20 cellular contexts compared by ENCODE assay signal in genomic region chr10:51377070-51377931, GRCh38.
"Had no signal": no experiment of that assay in that cellular context is flagged by ENCODE, and none has a peak within 500 bp of the region (broad histone marks: within the 10 kb centered on the region; RNA-seq: fewer than 3 reads in every experiment).

No MANE protein-coding gene starts in this region.

- DNase-seq: activated CD4-positive, alpha-beta T cell treated with anti-CD3 and anti-CD28 coated beads for 1 hour; activated gamma-delta T cell treated with Interleukin-2 at 50 U/mL for 16 hours; activated T-cell treated with anti-CD3 and anti-CD28 coated beads, Interleukin-2, amount 50 U/mL, for 1 hour; anterior cingulate cortex; brain microvascular endothelial cell; central memory CD4-positive, alpha-beta T cell; dermis blood vessel endothelial cell; effector CD8-positive, alpha-beta T cell; erythroblast; naive thymus-derived CD8-positive, alpha-beta T cell; right lobe of liver; small intestine; stimulated activated CD4-positive, alpha-beta T cell treated with anti-CD3 and anti-CD28 coated beads, Interleukin-2, amount 100 ng/mL, for 24 hours; stimulated activated naive B cell treated with anti-CD40 and anti-IgM and Interleukin-4, amounts not matched to agents 10 μg/mL and 1 μg/mL and 100 μg/mL, for 72 hours; T-cell; transverse colon; WERI-Rb-1 had no signal

- H3K27me3 ChIP-seq: brain microvascular endothelial cell, right lobe of liver, transverse colon had no signal

- ATAC-seq: left lobe of liver; naive thymus-derived CD8-positive, alpha-beta T cell; right lobe of liver; stimulated activated naive B cell treated with anti-CD40 and anti-IgM and Interleukin-4, amounts not matched to agents 10 μg/mL and 1 μg/mL and 100 μg/mL, for 72 hours; T-cell had no signal

- H3K9me3 Mint-ChIP-seq: activated naive CD4-positive, alpha-beta T cell treated with anti-CD3 and anti-CD28 coated beads, Interleukin-2, amount 50 U/mL, for 24 hours; naive thymus-derived CD8-positive, alpha-beta T cell; stimulated activated naive B cell treated with anti-CD40 and anti-IgM and Interleukin-4, amounts not matched to agents 10 μg/mL and 1 μg/mL and 100 μg/mL, for 72 hours; T-cell had no signal

- H3K4me3 Mint-ChIP-seq: activated naive CD4-positive, alpha-beta T cell treated with anti-CD3 and anti-CD28 coated beads, Interleukin-2, amount 50 U/mL, for 24 hours; naive thymus-derived CD8-positive, alpha-beta T cell; stimulated activated naive B cell treated with anti-CD40 and anti-IgM and Interleukin-4, amounts not matched to agents 10 μg/mL and 1 μg/mL and 100 μg/mL, for 72 hours; T-cell had no signal

- H3K4me1 Mint-ChIP-seq: activated naive CD4-positive, alpha-beta T cell treated with anti-CD3 and anti-CD28 coated beads, Interleukin-2, amount 50 U/mL, for 24 hours; naive thymus-derived CD8-positive, alpha-beta T cell; stimulated activated naive B cell treated with anti-CD40 and anti-IgM and Interleukin-4, amounts not matched to agents 10 μg/mL and 1 μg/mL and 100 μg/mL, for 72 hours; T-cell had no signal

- H3K27me3 Mint-ChIP-seq: activated naive CD4-positive, alpha-beta T cell treated with anti-CD3 and anti-CD28 coated beads, Interleukin-2, amount 50 U/mL, for 24 hours; stimulated activated naive B cell treated with anti-CD40 and anti-IgM and Interleukin-4, amounts not matched to agents 10 μg/mL and 1 μg/mL and 100 μg/mL, for 72 hours; T-cell had no signal

- H3K36me3 ChIP-seq: brain microvascular endothelial cell, prostate gland, right lobe of liver, transverse colon, WERI-Rb-1 had no signal

- H3K27ac Mint-ChIP-seq: activated naive CD4-positive, alpha-beta T cell treated with anti-CD3 and anti-CD28 coated beads, Interleukin-2, amount 50 U/mL, for 24 hours; naive thymus-derived CD8-positive, alpha-beta T cell; stimulated activated naive B cell treated with anti-CD40 and anti-IgM and Interleukin-4, amounts not matched to agents 10 μg/mL and 1 μg/mL and 100 μg/mL, for 72 hours; T-cell had no signal

- H3K9me3 ChIP-seq: prostate gland, right lobe of liver, transverse colon had no signal

- H3K27ac ChIP-seq: brain microvascular endothelial cell, prostate gland, right lobe of liver, transverse colon, WERI-Rb-1 had no signal

- H3K4me3 ChIP-seq: prostate gland, right lobe of liver, transverse colon had no signal

- H3K36me3 Mint-ChIP-seq: activated naive CD4-positive, alpha-beta T cell treated with anti-CD3 and anti-CD28 coated beads, Interleukin-2, amount 50 U/mL, for 24 hours; naive thymus-derived CD8-positive, alpha-beta T cell; stimulated activated naive B cell treated with anti-CD40 and anti-IgM and Interleukin-4, amounts not matched to agents 10 μg/mL and 1 μg/mL and 100 μg/mL, for 72 hours; T-cell had no signal

- H3K4me1 ChIP-seq: prostate gland, transverse colon had no signal
